ENCODE assay signal across 8 cellular contexts in the genomic region with DNA sequence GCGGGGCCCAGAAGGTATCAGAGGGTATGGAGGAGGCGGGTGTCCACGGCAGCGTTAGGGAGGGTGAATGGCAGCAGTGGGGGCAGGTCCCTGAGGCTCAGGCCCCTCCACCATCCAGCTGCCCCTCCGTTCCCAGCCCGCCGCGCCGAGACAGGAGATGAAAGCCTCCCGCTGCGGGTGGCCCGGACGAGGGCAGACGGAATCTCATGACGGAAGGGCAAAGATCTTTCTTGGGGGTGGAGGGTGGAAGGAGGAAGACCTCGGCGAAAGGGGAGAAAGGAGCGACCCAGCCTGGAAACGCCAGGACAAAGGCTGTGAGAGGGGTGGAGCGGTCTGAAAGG. TPM values are rescaled to one million over a fixed set of nuclear protein-coding genes. Genes with fewer than 3 reads are reported as not detected.
DNase-seq lines count a peak whose midpoint lies in the region; ATAC-seq, FAIRE-seq and TF ChIP-seq lines count a peak whose summit lies in the region.

No MANE protein-coding gene starts in this region.

- peaks cover 0 to 3% (median 0%) of the 10 kb centered on the region in 7 donors for H3K9me3 Mint-ChIP-seq in CD14-positive monocyte
- no peaks in the 10 kb centered on the region for H3K9me3 Mint-ChIP-seq in WTC11

- H3K4me1 Mint-ChIP-seq in CD14-positive monocyte: peaks cover 52% of the 10 kb centered on the region
- H3K4me1 Mint-ChIP-seq in WTC11: peaks cover 47% of the 10 kb centered on the region

- H3K9me3 ChIP-seq in esophagus (ENCODE audit: control insufficient read depth in 2 of 2, insufficient read depth in 1 of 2, low read depth in 1 of 2, low read length in 1 of 2) (peaks cover 0 to 2% of the 10 kb centered on the region in 2 donors), neutrophil (no peaks in the 10 kb centered on the region)

- POLR2A ChIA-PET in WTC11 (lab: Charles Lee): interaction anchor here (0.9 to 3.3 kb wide), 3 partner anchors 14 to 72 kb away, joined by 3 to 13 read pairs (median 4); a partner anchor contains a TSS

- H3K4me1 ChIP-seq in esophagus (ENCODE audit: control insufficient read depth in 2 of 2, insufficient read depth in 2 of 2, low read length in 1 of 2) (peaks cover 13 to 23% of the 10 kb centered on the region in 2 donors), neutrophil (ENCODE audit: control insufficient read depth in 1 of 2, insufficient read depth in 1 of 2, low read depth in 1 of 2, low read length in 1 of 2) (peaks cover 71% of the 10 kb centered on the region in 2 experiments)

- intact Hi-C loops in CD14-positive monocyte (cut with micrococcal nuclease): loop anchor here (2.0 to 10.0 kb wide), 3 partner anchors 28 to 360 kb away; a partner anchor contains a TSS

- peak overlapping the region; percentile 96 to 98 for H3K4me3 Mint-ChIP-seq in CD14-positive monocyte
- H3K4me3 Mint-ChIP-seq in WTC11: peak overlapping the region; percentile 92

- CTCF ChIA-PET in WTC11 (lab: Charles Lee): interaction anchor here (0.6 to 2.6 kb wide), 6 partner anchors 12 to 1279 kb away, joined by 3 to 24 read pairs (median 4); a partner anchor contains a TSS

- H3K27me3 ChIP-seq in esophagus (ENCODE audit: control insufficient read depth in 1 of 2, insufficient read depth in 2 of 2, low read length in 2 of 2) (no peaks in the 10 kb centered on the region), neutrophil (no peaks in the 10 kb centered on the region)

- no peak for FAIRE-seq in RCC 7860 (lab: Jason Lieb, UNC)

- WGBS in esophagus, 2 donors: 0% methylated on average over 20 of the region's 20 CpGs

- peaks cover 25 to 39% of the 10 kb centered on the region in 2 donors for H3K36me3 Mint-ChIP-seq in CD14-positive monocyte
- peaks cover 10% of the 10 kb centered on the region; the same call in 1 of the 2 replicates for H3K36me3 Mint-ChIP-seq in WTC11

- peak overlapping the region; percentile 78 to 80 for H3K27ac ChIP-seq in esophagus (ENCODE audit: low read depth in 2 of 2, low read length in 1 of 2)
- peak overlapping the region; percentile 95 for H3K27ac ChIP-seq in neutrophil

- peak overlapping the region; percentile 88 to 99 (median 97) for H3K27ac Mint-ChIP-seq in CD14-positive monocyte
- H3K27ac Mint-ChIP-seq in WTC11: peak overlapping the region; percentile 42

- no peaks in the 10 kb centered on the region for H3K36me3 ChIP-seq in esophagus (ENCODE audit: control insufficient read depth in 2 of 2, insufficient read depth in 2 of 2, low read length in 1 of 2)
- peaks cover 38% of the 10 kb centered on the region for H3K36me3 ChIP-seq in neutrophil

- DNase-seq in CD14-positive monocyte (ENCODE audit: low spot score): no peak
- DNase-seq in WTC11 (ENCODE audit: low spot score): peak; percentile 51
- DNase-seq in H4 (ENCODE audit: low spot score): no peak
- no peak for DNase-seq in RCC 7860 (ENCODE audit: low spot score)

- H3K4me3 ChIP-seq in esophagus (ENCODE audit: low read depth in 1 of 2, low read length in 2 of 2) (peak overlapping the region; percentile 43 to 77), neutrophil (ENCODE audit: low read depth in 1 of 2, low read length in 1 of 2) (peak overlapping the region; percentile 75 to 97)

- ATAC-seq in GM19397 (IDR thresholded peaks at IDR 0.05; ENCODE audit: unreplicated experiment) (peak; percentile 23), HG03457 (IDR thresholded peaks at IDR 0.05; ENCODE audit: unreplicated experiment) (peak; percentile 19), WTC11 (peak; percentile 5)

- H3K27me3 Mint-ChIP-seq in CD14-positive monocyte (ENCODE audit: low read depth in 3 of 3) (no peaks in the 10 kb centered on the region), WTC11 (ENCODE audit: low read depth) (no peaks in the 10 kb centered on the region; the same call in 1 of the 2 replicates)

- TF ChIP-seq CTCF in CD14-positive monocyte (IDR thresholded peaks at IDR 0.05) (no peak), WTC11 (IDR thresholded peaks at IDR 0.05) (no peak), neutrophil (IDR thresholded peaks at IDR 0.05) (no peak)

TF ChIP-seq in WTC11, 78 proteins besides CTCF, POLR2A, EP300 and RAD21:
- 0 out of 2 replicates have a peak, but pooled peaks have one; percentile 78 for TF ChIP-seq ZNF219 (CRISPR knock-in tag; IDR thresholded peaks at IDR 0.05; ENCODE audit: borderline replicate concordance)
- 0 out of 2 replicates have a peak, but pooled peaks have one; percentile 14 for TF ChIP-seq TEAD1 (CRISPR knock-in tag; IDR thresholded peaks at IDR 0.05)
- no peak for TF ChIP-seq ZNF416 (CRISPR knock-in tag; IDR thresholded peaks at IDR 0.05)
- TF ChIP-seq, protein P1, sequence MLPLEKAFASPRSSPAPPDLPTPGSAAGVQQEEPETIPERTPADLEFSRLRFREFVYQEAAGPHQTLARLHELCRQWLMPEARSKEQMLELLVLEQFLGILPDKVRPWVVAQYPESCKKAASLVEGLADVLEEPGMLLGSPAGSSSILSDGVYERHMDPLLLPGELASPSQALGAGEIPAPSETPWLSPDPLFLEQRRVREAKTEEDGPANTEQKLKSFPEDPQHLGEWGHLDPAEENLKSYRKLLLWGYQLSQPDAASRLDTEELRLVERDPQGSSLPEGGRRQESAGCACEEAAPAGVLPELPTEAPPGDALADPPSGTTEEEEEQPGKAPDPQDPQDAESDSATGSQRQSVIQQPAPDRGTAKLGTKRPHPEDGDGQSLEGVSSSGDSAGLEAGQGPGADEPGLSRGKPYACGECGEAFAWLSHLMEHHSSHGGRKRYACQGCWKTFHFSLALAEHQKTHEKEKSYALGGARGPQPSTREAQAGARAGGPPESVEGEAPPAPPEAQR (CRISPR knock-in tag; IDR thresholded peaks at IDR 0.05): no peak
- TF ChIP-seq, protein P2, sequence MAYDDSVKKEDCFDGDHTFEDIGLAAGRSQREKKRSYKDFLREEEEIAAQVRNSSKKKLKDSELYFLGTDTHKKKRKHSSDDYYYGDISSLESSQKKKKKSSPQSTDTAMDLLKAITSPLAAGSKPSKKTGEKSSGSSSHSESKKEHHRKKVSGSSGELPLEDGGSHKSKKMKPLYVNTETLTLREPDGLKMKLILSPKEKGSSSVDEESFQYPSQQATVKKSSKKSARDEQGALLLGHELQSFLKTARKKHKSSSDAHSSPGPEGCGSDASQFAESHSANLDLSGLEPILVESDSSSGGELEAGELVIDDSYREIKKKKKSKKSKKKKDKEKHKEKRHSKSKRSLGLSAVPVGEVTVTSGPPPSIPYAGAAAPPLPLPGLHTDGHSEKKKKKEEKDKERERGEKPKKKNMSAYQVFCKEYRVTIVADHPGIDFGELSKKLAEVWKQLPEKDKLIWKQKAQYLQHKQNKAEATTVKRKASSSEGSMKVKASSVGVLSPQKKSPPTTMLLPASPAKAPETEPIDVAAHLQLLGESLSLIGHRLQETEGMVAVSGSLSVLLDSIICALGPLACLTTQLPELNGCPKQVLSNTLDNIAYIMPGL (CRISPR knock-in tag; IDR thresholded peaks at IDR 0.05): 0 out of 2 replicates have a peak, but pooled peaks have one; percentile 24
- TF ChIP-seq TP53 (CRISPR knock-in tag; IDR thresholded peaks at IDR 0.05): 0 out of 2 replicates have a peak, but pooled peaks have one; percentile 1

RNA-seq across cellular contexts. Expression of a gene that starts 0.4 kb away (rescaled TPM):
- polyA plus RNA-seq in CD14-positive monocyte (10 to 100 TPM in 1 of 2 donors, 1 to 10 TPM in 1; 7.5 to 13.2 TPM), esophagus (10 to 100 TPM; 17.6 to 18.2 TPM)
- 51.6 to 57.4 TPM (median 52.2 TPM) in 3 replicates for total RNA-seq in WTC11 (2021)
- 3.5 and 5.8 TPM in 2 replicates for total RNA-seq in H4 (2014; rRNA removed; shearing (Covaris generic))

RNA-seq across cellular contexts. Expression of a gene that starts 14.6 kb away (rescaled TPM):
- 10 to 100 TPM in 1 of 2 donors, 1 to 10 TPM in 1; 9.5 to 12.3 TPM for polyA plus RNA-seq in CD14-positive monocyte
- 11.2 to 13.1 TPM (median 12.2 TPM) in 3 replicates for total RNA-seq in WTC11 (2021)
- 10 to 100 TPM; 22.9 to 25.5 TPM for polyA plus RNA-seq in esophagus
- total RNA-seq in H4 (2014; rRNA removed; shearing (Covaris generic)): 11.2 and 12.9 TPM in 2 replicates

RNA-seq across cellular contexts. Expression of a gene that starts 14.7 kb away (rescaled TPM):
- polyA plus RNA-seq in CD14-positive monocyte (under 1 TPM; 0.14 to 0.28 TPM), esophagus (under 1 TPM; 0.16 to 0.82 TPM)
- total RNA-seq in WTC11 (2021): 0.61 to 0.76 TPM (median 0.69 TPM) in 3 replicates
- total RNA-seq in H4 (2014; rRNA removed; shearing (Covaris generic)): 1.0 TPM in 1 of 2 replicates, not detected in the other

RNA-seq across cellular contexts. Expression of a gene that starts 27.9 kb away (rescaled TPM):
- polyA plus RNA-seq in CD14-positive monocyte (1 to 10 TPM; 3.4 to 4.7 TPM), esophagus (1 to 10 TPM; 2.2 to 2.3 TPM)
- total RNA-seq in WTC11 (2021): 13.7 to 14.7 TPM (median 14.6 TPM) in 3 replicates
- 5.2 and 6.1 TPM in 2 replicates for total RNA-seq in H4 (2014; rRNA removed; shearing (Covaris generic))
